ENCODE assay signal across 1 cellular context in the genomic region with DNA sequence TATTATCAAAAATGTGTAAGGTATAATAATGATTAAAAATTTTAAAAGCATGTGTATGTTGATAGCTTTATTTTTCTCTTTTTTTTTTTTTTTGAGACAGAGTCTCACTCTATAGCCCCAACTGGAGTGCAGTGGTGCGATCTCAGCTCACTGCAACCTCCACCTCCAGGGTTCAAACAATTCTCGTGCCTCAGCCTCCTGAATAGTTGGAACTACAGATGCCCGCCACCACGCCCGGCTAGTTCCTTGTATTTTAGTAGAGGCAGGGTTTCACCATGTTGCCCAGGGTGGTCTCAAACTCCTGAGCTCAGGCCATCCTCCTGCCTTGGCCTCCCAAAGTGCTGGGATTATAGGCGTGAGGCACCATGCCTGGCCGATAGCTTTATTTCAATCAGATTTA. TPM values are rescaled to one million over a fixed set of nuclear protein-coding genes. Genes with fewer than 3 reads are reported as not detected.
"Had no signal": no experiment of that assay in that cellular context is flagged by ENCODE, and none has a peak within 500 bp of the region (broad histone marks: within the 10 kb centered on the region; RNA-seq: fewer than 3 reads in every experiment).

No MANE protein-coding gene starts in this region.

RNA-seq across cellular contexts. Expression of gene ADAMTS2, which starts 20.9 kb away (rescaled TPM):
- polyA plus RNA-seq: keratinocyte had no signal
